ENCODE assay signal across 8 cellular contexts in the genomic region with DNA sequence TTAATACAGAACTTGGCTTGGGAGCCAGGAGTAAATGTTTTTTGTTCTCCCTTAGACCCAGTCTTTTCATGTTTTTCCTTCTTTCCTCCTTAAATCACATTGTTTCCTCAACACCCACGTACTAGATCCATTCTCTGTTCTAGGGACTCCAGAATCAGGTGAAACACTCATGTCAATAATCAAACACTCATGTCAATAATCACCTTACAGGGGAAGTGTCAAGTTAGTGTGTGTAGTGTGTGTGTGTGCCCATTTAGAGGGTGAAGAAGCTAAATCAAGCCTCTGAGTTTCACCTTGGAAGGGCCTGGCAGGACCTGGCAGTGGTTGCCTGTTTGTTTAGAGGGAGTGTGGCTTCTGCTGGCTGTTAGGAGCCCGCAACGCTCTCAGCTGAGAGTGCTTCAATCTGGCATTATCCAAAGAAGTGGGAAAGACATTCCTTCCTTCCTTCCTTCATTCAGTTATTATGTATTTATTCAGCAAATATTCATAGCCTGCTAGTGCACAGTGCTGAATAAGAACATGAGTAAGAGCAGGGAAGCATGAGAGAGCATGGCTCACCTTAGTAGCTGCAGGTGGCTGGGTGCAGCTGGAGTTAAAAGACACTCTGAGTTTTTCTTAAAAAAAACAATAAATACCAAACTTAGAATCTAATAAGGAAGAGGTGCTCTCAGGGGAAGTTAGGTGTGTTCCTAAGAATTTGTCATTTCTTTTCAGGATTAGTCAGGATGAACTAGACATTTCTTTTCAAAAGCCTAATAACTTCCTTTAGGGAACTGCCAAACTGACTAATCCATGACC. TPM values are rescaled to one million over a fixed set of nuclear protein-coding genes. Genes with fewer than 3 reads are reported as not detected.
DNase-seq lines count a peak whose midpoint lies in the region; ATAC-seq, FAIRE-seq and TF ChIP-seq lines count a peak whose summit lies in the region.

No MANE protein-coding gene starts in this region.

- no peaks in the 10 kb centered on the region for H3K27me3 Mint-ChIP-seq in chondrocyte (ENCODE audit: low read depth)
- peaks cover 2 to 12% (median 3%) of the 10 kb centered on the region in 5 donors for H3K27me3 Mint-ChIP-seq in naive thymus-derived CD8-positive, alpha-beta T cell

- FAIRE-seq in GM19239 (lab: Jason Lieb, UNC) = no peak

- peak overlapping the region; percentile 100 for H3K27ac Mint-ChIP-seq in chondrocyte (ENCODE audit: unreplicated experiment)
- H3K27ac Mint-ChIP-seq in naive thymus-derived CD8-positive, alpha-beta T cell = peak overlapping the region; percentile 36 to 96 (median 94)

- TF ChIP-seq CTCF in chondrocyte (IDR thresholded peaks at IDR 0.05) = no peak

- POLR2A ChIA-PET in naive thymus-derived CD8-positive, alpha-beta T cell (lab: Charles Lee) = interaction anchor here (3.6 kb wide), 1 partner anchor 16 kb away, joined by 56 read pairs; the partner anchor contains the start of gene EID3

- peaks cover 3% of the 10 kb centered on the region for H3K9me3 Mint-ChIP-seq in chondrocyte (ENCODE audit: low read depth)
- no peaks in the 10 kb centered on the region for H3K9me3 Mint-ChIP-seq in naive thymus-derived CD8-positive, alpha-beta T cell

- H3K4me1 Mint-ChIP-seq in chondrocyte (ENCODE audit: low read depth) = peaks cover 38% of the 10 kb centered on the region
- peaks cover 17 to 40% (median 32%) of the 10 kb centered on the region in 4 donors for H3K4me1 Mint-ChIP-seq in naive thymus-derived CD8-positive, alpha-beta T cell

- peak; percentile 30 for DNase-seq in DMS 273 (lab: John Stamatoyannopoulos, UW; ENCODE audit: unreplicated experiment)
- DNase-seq in DMS 273 treated with DMSO at 0.1 percent for 48 hours (lab: John Stamatoyannopoulos, UW) = no peak
- peak; percentile 83 for DNase-seq in NCI-H69 (lab: John Stamatoyannopoulos, UW)
- DNase-seq in chondrocyte (ENCODE audit: low spot score) = no peak
- no peak for DNase-seq in naive thymus-derived CD8-positive, alpha-beta T cell
- no peak for DNase-seq in mesenteric fat pad (ENCODE audit: low spot score)
- DNase-seq in occipital lobe (lab: John Stamatoyannopoulos, UW) = no peak
- DNase-seq in GM19239 (ENCODE audit: insufficient read length, low spot score) = no peak

- ATAC-seq in naive thymus-derived CD8-positive, alpha-beta T cell = no peak

- H3K36me3 Mint-ChIP-seq in chondrocyte (ENCODE audit: low read depth) = no peaks in the 10 kb centered on the region
- no peaks in the 10 kb centered on the region for H3K36me3 Mint-ChIP-seq in naive thymus-derived CD8-positive, alpha-beta T cell

- H3K4me3 Mint-ChIP-seq in chondrocyte (ENCODE audit: unreplicated experiment) = peak overlapping the region; percentile 98
- H3K4me3 Mint-ChIP-seq in naive thymus-derived CD8-positive, alpha-beta T cell = peak overlapping the region; percentile 94 to 99 (median 98)

RNA-seq across cellular contexts. Expression of gene EID3, which starts 17.6 kb away (rescaled TPM):
- total RNA-seq in chondrocyte (1.3 to 1.8 TPM (median 1.5 TPM) in 3 replicates), mesenteric fat pad (8.2 TPM), occipital lobe (5.5 TPM)
- total RNA-seq in naive thymus-derived CD8-positive, alpha-beta T cell = 10 to 100 TPM; 10.6 to 13.6 TPM
- 10 to 100 TPM; 10.1 to 13.5 (median 10.8) TPM for polyA plus RNA-seq in naive thymus-derived CD8-positive, alpha-beta T cell

Comparison
In these comparisons a context has a peak if more than half of its experiments do, and no peak if none do; other contexts are left out.
1. DNase-seq: peak in DMS 273 (single experiment) and NCI-H69 (single experiment); none in DMS 273 treated with DMSO at 0.1 percent for 48 hours (single experiment), chondrocyte (single experiment), naive thymus-derived CD8-positive, alpha-beta T cell (0 of 10), mesenteric fat pad (single experiment), occipital lobe (single experiment) and GM19239 (single experiment).